Comparison of ENCODE assay signal across 20 cellular contexts in the genomic region with DNA sequence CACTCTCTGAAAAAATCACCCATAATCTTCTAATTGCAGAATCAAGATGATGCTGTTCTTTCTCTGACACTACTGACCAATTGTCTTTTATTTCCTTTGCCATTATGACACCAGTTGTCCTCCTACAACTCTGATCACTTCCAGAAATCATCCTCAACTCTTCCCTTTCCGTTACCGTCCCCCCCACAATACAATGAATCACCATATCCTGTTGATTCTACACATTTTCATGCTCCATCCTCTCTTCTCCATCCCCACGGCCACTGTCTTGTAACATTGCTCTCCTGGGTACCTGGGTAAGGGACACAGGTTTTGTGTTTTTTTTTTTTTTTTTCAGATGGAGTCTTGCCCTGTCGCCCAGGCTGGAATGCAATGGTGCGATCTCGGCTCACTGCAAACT. TPM values are rescaled to one million over a fixed set of nuclear protein-coding genes. Genes with fewer than 3 reads are reported as not detected.
DNase-seq lines count a peak whose midpoint lies in the region; ATAC-seq and TF ChIP-seq lines count a peak whose summit lies in the region.
"Had no signal": no experiment of that assay in that cellular context is flagged by ENCODE, and none has a peak within 500 bp of the region (broad histone marks: within the 10 kb centered on the region; RNA-seq: fewer than 3 reads in every experiment).

No MANE protein-coding gene starts in this region.

- no peak for TF ChIP-seq CTCF in activated CD8-positive, alpha-beta T cell treated with anti-CD3 and anti-CD28 coated beads for 36 hours (IDR thresholded peaks at IDR 0.05)
- TF ChIP-seq CTCF in hepatocyte (IDR thresholded peaks at IDR 0.05; ENCODE audit: poor library complexity) = no peak

- CTCF ChIA-PET in activated CD8-positive, alpha-beta T cell treated with anti-CD3 and anti-CD28 coated beads for 36 hours (lab: Charles Lee) = no interaction called here
- CTCF ChIA-PET in activated CD8-positive, alpha-beta T cell treated with anti-CD3 and anti-CD28 coated beads, Interleukin-2, amount 10 ng/mL, durations not matched to agents 7 days and 5 days (lab: Charles Lee) = interaction anchor here (1.3 kb wide), 1 partner anchor 32 kb away, joined by 3 read pairs; a partner anchor contains a TSS

- no peak for ATAC-seq in activated CD8-positive, alpha-beta T cell treated with anti-CD3 and anti-CD28 coated beads for 36 hours
- ATAC-seq in activated CD8-positive, alpha-beta T cell treated with anti-CD3 and anti-CD28 coated beads, Interleukin-2, amount 10 ng/mL, durations not matched to agents 7 days and 5 days = no peak
- no peak for ATAC-seq in naive B cell (ENCODE audit: low read depth in 2 of 2)
- ATAC-seq in activated CD4-positive, CD25-positive, alpha-beta regulatory T cell treated with anti-CD3 and anti-CD28 coated beads, Interleukin-2, amount 50 U/mL, for 24 hours = no peak
- ATAC-seq: gastroesophageal sphincter, pancreas had no signal

- peaks cover 10% of the 10 kb centered on the region for H3K36me3 Mint-ChIP-seq in activated CD8-positive, alpha-beta T cell treated with anti-CD3 and anti-CD28 coated beads for 36 hours (ENCODE audit: low read depth)
- peaks cover 22% of the 10 kb centered on the region for H3K36me3 Mint-ChIP-seq in activated CD8-positive, alpha-beta T cell treated with anti-CD3 and anti-CD28 coated beads, Interleukin-2, amount 10 ng/mL, durations not matched to agents 7 days and 5 days (ENCODE audit: low read depth)
- peaks cover 22% of the 10 kb centered on the region for H3K36me3 Mint-ChIP-seq in activated T-helper 2 cell treated with anti-CD3 and anti-CD28 coated beads, Interferon-gamma antibody, Interleukin-2, Interleukin-4, amounts not matched to agents 10 μg/mL and 5 μg/mL and 100 μg/mL, durations not matched to agents 14 hours and 24 hours and 36 hours (ENCODE audit: low read depth)
- no peaks in the 10 kb centered on the region for H3K36me3 Mint-ChIP-seq in naive B cell

- no peaks in the 10 kb centered on the region for H3K27me3 ChIP-seq in hepatocyte
- H3K27me3 ChIP-seq: gastroesophageal sphincter, pancreas, sigmoid colon, stomach had no signal

- H3K79me2 ChIP-seq in hepatocyte = peaks cover 41% of the 10 kb centered on the region

- no peak overlapping the region for H3K4me3 Mint-ChIP-seq in activated CD8-positive, alpha-beta T cell treated with anti-CD3 and anti-CD28 coated beads for 36 hours
- no peak overlapping the region for H3K4me3 Mint-ChIP-seq in activated CD8-positive, alpha-beta T cell treated with anti-CD3 and anti-CD28 coated beads, Interleukin-2, amount 10 ng/mL, durations not matched to agents 7 days and 5 days
- no peak overlapping the region for H3K4me3 Mint-ChIP-seq in activated T-helper 2 cell treated with anti-CD3 and anti-CD28 coated beads, Interferon-gamma antibody, Interleukin-2, Interleukin-4, amounts not matched to agents 10 μg/mL and 5 μg/mL and 100 μg/mL, durations not matched to agents 14 hours and 24 hours and 36 hours (ENCODE audit: low read depth)
- H3K4me3 Mint-ChIP-seq in naive B cell = peak overlapping the region in 5 of 8 donors; percentile 22 to 91 (median 69)

- DNase-seq in activated CD8-positive, alpha-beta T cell treated with anti-CD3 and anti-CD28 coated beads for 36 hours = no peak
- DNase-seq in activated CD8-positive, alpha-beta T cell treated with anti-CD3 and anti-CD28 coated beads, Interleukin-2, amount 10 ng/mL, durations not matched to agents 7 days and 5 days = no peak
- DNase-seq in ELR (ENCODE audit: low read depth) = peak; percentile 64
- no peak for DNase-seq in activated T-helper 2 cell treated with anti-CD3 and anti-CD28 coated beads, Interferon-gamma antibody, Interleukin-2, Interleukin-4, amounts not matched to agents 10 μg/mL and 5 μg/mL and 100 μg/mL, durations not matched to agents 14 hours and 24 hours and 36 hours (ENCODE audit: low spot score)
- DNase-seq in naive B cell = no peak
- DNase-seq in hepatocyte (ENCODE audit: low spot score) = no peak
- DNase-seq in NCI-H1694 (lab: John Stamatoyannopoulos, UW) = no peak
- DNase-seq: activated CD8-positive, alpha-beta memory T cell treated with anti-CD3 and anti-CD28 coated beads, Interleukin-2, amount 50 U/mL, for 4 hours; dermis blood vessel endothelial cell; DMS79 treated with DMSO at 0.1 percent for 48 hours; erythroblast; NCI-H2029; NCI-H446; NK-92 treated with Interleukin-12 subunit alpha and Interleukin-12 subunit beta, amount 100 ng/mL, for 24 hours; pancreas; sigmoid colon; stomach had no signal

- peaks cover 43% of the 10 kb centered on the region for H3K4me1 Mint-ChIP-seq in activated CD8-positive, alpha-beta T cell treated with anti-CD3 and anti-CD28 coated beads for 36 hours (ENCODE audit: low read depth)
- peaks cover 47% of the 10 kb centered on the region for H3K4me1 Mint-ChIP-seq in activated CD8-positive, alpha-beta T cell treated with anti-CD3 and anti-CD28 coated beads, Interleukin-2, amount 10 ng/mL, durations not matched to agents 7 days and 5 days (ENCODE audit: low read depth)
- H3K4me1 Mint-ChIP-seq in activated T-helper 2 cell treated with anti-CD3 and anti-CD28 coated beads, Interferon-gamma antibody, Interleukin-2, Interleukin-4, amounts not matched to agents 10 μg/mL and 5 μg/mL and 100 μg/mL, durations not matched to agents 14 hours and 24 hours and 36 hours (ENCODE audit: low read depth) = peaks cover 40% of the 10 kb centered on the region
- H3K4me1 Mint-ChIP-seq in naive B cell = peaks cover 48 to 60% (median 52%) of the 10 kb centered on the region in 3 donors

- H3K4me1 ChIP-seq in hepatocyte (ENCODE audit: insufficient read depth) = peaks cover 25% of the 10 kb centered on the region

- POLR2A ChIA-PET in activated CD8-positive, alpha-beta T cell treated with anti-CD3 and anti-CD28 coated beads for 36 hours (lab: Charles Lee) = no interaction called here
- POLR2A ChIA-PET in activated CD8-positive, alpha-beta T cell treated with anti-CD3 and anti-CD28 coated beads, Interleukin-2, amount 10 ng/mL, durations not matched to agents 7 days and 5 days (lab: Charles Lee) = no interaction called here

- WGBS in hepatocyte (ENCODE audit: low lambda C conversion rate, missing lambda C conversion rate) = 93% methylated on average over 6 of the region's 6 CpGs

- H3K4me2 ChIP-seq in hepatocyte = no peak overlapping the region

- intact Hi-C loops in activated CD8-positive, alpha-beta T cell treated with anti-CD3 and anti-CD28 coated beads for 36 hours (cut with micrococcal nuclease) = no loop called here
- intact Hi-C loops in activated T-helper 2 cell treated with anti-CD3 and anti-CD28 coated beads, Interferon-gamma antibody, Interleukin-2, Interleukin-4, amounts not matched to agents 10 μg/mL and 5 μg/mL and 100 μg/mL, durations not matched to agents 14 hours and 24 hours and 36 hours (cut with micrococcal nuclease) = no loop called here

- peak overlapping the region; percentile 2 for H3K27ac Mint-ChIP-seq in activated CD8-positive, alpha-beta T cell treated with anti-CD3 and anti-CD28 coated beads for 36 hours
- no peak overlapping the region for H3K27ac Mint-ChIP-seq in activated CD8-positive, alpha-beta T cell treated with anti-CD3 and anti-CD28 coated beads, Interleukin-2, amount 10 ng/mL, durations not matched to agents 7 days and 5 days
- peak overlapping the region; percentile 35 for H3K27ac Mint-ChIP-seq in activated T-helper 2 cell treated with anti-CD3 and anti-CD28 coated beads, Interferon-gamma antibody, Interleukin-2, Interleukin-4, amounts not matched to agents 10 μg/mL and 5 μg/mL and 100 μg/mL, durations not matched to agents 14 hours and 24 hours and 36 hours
- H3K27ac Mint-ChIP-seq in naive B cell = peak overlapping the region in 4 of 6 donors; percentile 3 to 95 (median 52)

- no peaks in the 10 kb centered on the region for H3K36me3 ChIP-seq in hepatocyte (replicated peaks; ENCODE audit: insufficient read depth, low read depth)
- H3K36me3 ChIP-seq: gastroesophageal sphincter, pancreas, sigmoid colon, stomach had no signal

- no peaks in the 10 kb centered on the region for H3K9me2 ChIP-seq in hepatocyte (replicated peaks; ENCODE audit: insufficient read depth)

- H4K20me1 ChIP-seq in hepatocyte (ENCODE audit: insufficient read depth, poor library complexity, severe bottlenecking) = no peaks in the 10 kb centered on the region

- H3K27ac ChIP-seq in hepatocyte = no peak overlapping the region
- H3K27ac ChIP-seq: gastroesophageal sphincter, pancreas, RWPE1, sigmoid colon, stomach had no signal

- H2AFZ ChIP-seq in hepatocyte = no peak overlapping the region

- H3K9me3 Mint-ChIP-seq in activated CD8-positive, alpha-beta T cell treated with anti-CD3 and anti-CD28 coated beads for 36 hours = no peaks in the 10 kb centered on the region
- H3K9me3 Mint-ChIP-seq in activated CD8-positive, alpha-beta T cell treated with anti-CD3 and anti-CD28 coated beads, Interleukin-2, amount 10 ng/mL, durations not matched to agents 7 days and 5 days (ENCODE audit: insufficient read depth) = no peaks in the 10 kb centered on the region
- H3K9me3 Mint-ChIP-seq in activated T-helper 2 cell treated with anti-CD3 and anti-CD28 coated beads, Interferon-gamma antibody, Interleukin-2, Interleukin-4, amounts not matched to agents 10 μg/mL and 5 μg/mL and 100 μg/mL, durations not matched to agents 14 hours and 24 hours and 36 hours = no peaks in the 10 kb centered on the region
- no peaks in the 10 kb centered on the region for H3K9me3 Mint-ChIP-seq in naive B cell

- H3K27me3 Mint-ChIP-seq in activated CD8-positive, alpha-beta T cell treated with anti-CD3 and anti-CD28 coated beads for 36 hours = no peaks in the 10 kb centered on the region
- no peaks in the 10 kb centered on the region for H3K27me3 Mint-ChIP-seq in activated CD8-positive, alpha-beta T cell treated with anti-CD3 and anti-CD28 coated beads, Interleukin-2, amount 10 ng/mL, durations not matched to agents 7 days and 5 days (ENCODE audit: low read depth)
- no peaks in the 10 kb centered on the region for H3K27me3 Mint-ChIP-seq in activated T-helper 2 cell treated with anti-CD3 and anti-CD28 coated beads, Interferon-gamma antibody, Interleukin-2, Interleukin-4, amounts not matched to agents 10 μg/mL and 5 μg/mL and 100 μg/mL, durations not matched to agents 14 hours and 24 hours and 36 hours (ENCODE audit: low read depth)
- no peaks in the 10 kb centered on the region for H3K27me3 Mint-ChIP-seq in naive B cell

- no peak overlapping the region for H3K4me3 ChIP-seq in hepatocyte
- H3K4me3 ChIP-seq: gastroesophageal sphincter, pancreas, sigmoid colon, stomach had no signal

- no peaks in the 10 kb centered on the region for H3K9me3 ChIP-seq in hepatocyte (ENCODE audit: low read depth)
- H3K9me3 ChIP-seq: gastroesophageal sphincter, pancreas, sigmoid colon, stomach had no signal

RNA-seq across cellular contexts. Expression of a gene that starts 2.5 kb away (rescaled TPM):
- 10 to 100 TPM; 41.6 to 47.5 TPM for total RNA-seq in activated CD8-positive, alpha-beta T cell treated with anti-CD3 and anti-CD28 coated beads for 36 hours
- total RNA-seq in activated CD8-positive, alpha-beta T cell treated with anti-CD3 and anti-CD28 coated beads, Interleukin-2, amount 10 ng/mL, durations not matched to agents 7 days and 5 days = 10 to 100 TPM; 63.1 to 66.5 TPM
- total RNA-seq in activated T-helper 2 cell treated with anti-CD3 and anti-CD28 coated beads, Interferon-gamma antibody, Interleukin-2, Interleukin-4, amounts not matched to agents 10 μg/mL and 5 μg/mL and 100 μg/mL, durations not matched to agents 14 hours and 24 hours and 36 hours = 62.7 and 63.2 TPM in 2 replicates
- 10 to 100 TPM; 13.6 to 23.8 (median 14.5) TPM for polyA plus RNA-seq in naive B cell (ENCODE audit: low read depth in 6 of 6)
- total RNA-seq in hepatocyte = 35.2 and 40.2 TPM in 2 replicates
- 28.3 and 30.8 TPM in 2 replicates for polyA plus RNA-seq in hepatocyte

RNA-seq across cellular contexts. Expression of a gene that starts 2.9 kb away (rescaled TPM):
- total RNA-seq in activated CD8-positive, alpha-beta T cell treated with anti-CD3 and anti-CD28 coated beads for 36 hours = 1 to 10 TPM; 7.3 to 9.0 TPM
- 10 to 100 TPM; 11.1 to 12.0 TPM for total RNA-seq in activated CD8-positive, alpha-beta T cell treated with anti-CD3 and anti-CD28 coated beads, Interleukin-2, amount 10 ng/mL, durations not matched to agents 7 days and 5 days
- total RNA-seq in activated T-helper 2 cell treated with anti-CD3 and anti-CD28 coated beads, Interferon-gamma antibody, Interleukin-2, Interleukin-4, amounts not matched to agents 10 μg/mL and 5 μg/mL and 100 μg/mL, durations not matched to agents 14 hours and 24 hours and 36 hours = 26.0 and 27.8 TPM in 2 replicates
- polyA plus RNA-seq in naive B cell (ENCODE audit: low read depth in 6 of 6) = 10 to 100 TPM; 10.6 to 23.5 (median 15.7) TPM
- 32.4 and 39.4 TPM in 2 replicates for total RNA-seq in hepatocyte
- 36.0 and 46.1 TPM in 2 replicates for polyA plus RNA-seq in hepatocyte

RNA-seq across cellular contexts. Expression of a gene that starts 21.3 kb away (rescaled TPM):
- under 1 TPM; 0.25 to 0.38 TPM for total RNA-seq in activated CD8-positive, alpha-beta T cell treated with anti-CD3 and anti-CD28 coated beads for 36 hours
- total RNA-seq in activated CD8-positive, alpha-beta T cell treated with anti-CD3 and anti-CD28 coated beads, Interleukin-2, amount 10 ng/mL, durations not matched to agents 7 days and 5 days = 1 to 10 TPM; 1.1 to 1.2 TPM
- total RNA-seq in activated T-helper 2 cell treated with anti-CD3 and anti-CD28 coated beads, Interferon-gamma antibody, Interleukin-2, Interleukin-4, amounts not matched to agents 10 μg/mL and 5 μg/mL and 100 μg/mL, durations not matched to agents 14 hours and 24 hours and 36 hours = 0.62 and 0.69 TPM in 2 replicates
- polyA plus RNA-seq in naive B cell (ENCODE audit: low read depth in 6 of 6) (1 to 10 TPM in 1 of 6 donors, under 1 TPM in 3, not detected in 2; 0.26 to 1.1 (median 0.28) TPM), hepatocyte (10.4 and 16.2 TPM in 2 replicates)
- total RNA-seq in hepatocyte = 4.4 and 6.5 TPM in 2 replicates
- total RNA-seq: dermis blood vessel endothelial cell had no signal

RNA-seq across cellular contexts. Expression of a gene that starts 31.9 kb away (rescaled TPM):
- 10 to 100 TPM; 84.8 to 92.3 TPM for total RNA-seq in activated CD8-positive, alpha-beta T cell treated with anti-CD3 and anti-CD28 coated beads for 36 hours
- total RNA-seq in activated CD8-positive, alpha-beta T cell treated with anti-CD3 and anti-CD28 coated beads, Interleukin-2, amount 10 ng/mL, durations not matched to agents 7 days and 5 days = 10 to 100 TPM; 77.1 to 84.1 TPM
- 90.9 and 91.2 TPM in 2 replicates for total RNA-seq in activated T-helper 2 cell treated with anti-CD3 and anti-CD28 coated beads, Interferon-gamma antibody, Interleukin-2, Interleukin-4, amounts not matched to agents 10 μg/mL and 5 μg/mL and 100 μg/mL, durations not matched to agents 14 hours and 24 hours and 36 hours
- 100 to 1,000 TPM in 4 of 6 donors, 10 to 100 TPM in 2; 91.3 to 172 (median 103) TPM for polyA plus RNA-seq in naive B cell (ENCODE audit: low read depth in 6 of 6)
- 72.9 and 73.3 TPM in 2 replicates for total RNA-seq in hepatocyte
- polyA plus RNA-seq in hepatocyte = 117 and 127 TPM in 2 replicates

RNA-seq across cellular contexts. Expression of a gene that starts 32.2 kb away (rescaled TPM):
- 10 to 100 TPM; 58.6 to 64.0 TPM for total RNA-seq in activated CD8-positive, alpha-beta T cell treated with anti-CD3 and anti-CD28 coated beads for 36 hours
- total RNA-seq in activated CD8-positive, alpha-beta T cell treated with anti-CD3 and anti-CD28 coated beads, Interleukin-2, amount 10 ng/mL, durations not matched to agents 7 days and 5 days = 10 to 100 TPM; 75.4 to 76.0 TPM
- total RNA-seq in activated T-helper 2 cell treated with anti-CD3 and anti-CD28 coated beads, Interferon-gamma antibody, Interleukin-2, Interleukin-4, amounts not matched to agents 10 μg/mL and 5 μg/mL and 100 μg/mL, durations not matched to agents 14 hours and 24 hours and 36 hours = 71.2 and 74.6 TPM in 2 replicates
- polyA plus RNA-seq in naive B cell (ENCODE audit: low read depth in 6 of 6) (100 to 1,000 TPM in 1 of 6 donors, 10 to 100 TPM in 5; 88.7 to 121 (median 92.0) TPM), hepatocyte (92.0 and 99.5 TPM in 2 replicates)
- total RNA-seq in hepatocyte = 75.5 and 90.5 TPM in 2 replicates

Comparison
In these comparisons a context has a peak if more than half of its experiments do, and no peak if none do; other contexts are left out.
1. H3K4me3 Mint-ChIP-seq: peak in naive B cell (5 of 8); none in activated CD8-positive, alpha-beta T cell treated with anti-CD3 and anti-CD28 coated beads for 36 hours (single experiment), activated CD8-positive, alpha-beta T cell treated with anti-CD3 and anti-CD28 coated beads, Interleukin-2, amount 10 ng/mL, durations not matched to agents 7 days and 5 days (single experiment) and activated T-helper 2 cell treated with anti-CD3 and anti-CD28 coated beads, Interferon-gamma antibody, Interleukin-2, Interleukin-4, amounts not matched to agents 10 μg/mL and 5 μg/mL and 100 μg/mL, durations not matched to agents 14 hours and 24 hours and 36 hours (single experiment).